ENCODE assay signal across 8 cellular contexts in genomic region chr19:12777217-12778019, GRCh38. TPM values are rescaled to one million over a fixed set of nuclear protein-coding genes. Genes with fewer than 3 reads are reported as not detected.
DNase-seq lines count a peak whose midpoint lies in the region; ATAC-seq and TF ChIP-seq lines count a peak whose summit lies in the region.

No MANE protein-coding gene starts in this region.

- H3K27ac Mint-ChIP-seq in CD8-positive, alpha-beta T cell = peak overlapping the region; percentile 85
- H3K27ac Mint-ChIP-seq in dendritic cell treated with granulocyte-macrophage colony-stimulating factor and Interleukin-4, amounts not matched to agents 40 ng/mL and 50 ng/mL, for 4 days = peak overlapping the region; percentile 91

- POLR2A ChIA-PET in CD8-positive, alpha-beta T cell (lab: Charles Lee) = interaction anchor here (0.6 to 6.8 kb wide), 4 partner anchors 10 to 105 kb away, joined by 5 to 215 read pairs (median 7); partner anchors contain the start of genes JUNB and PRDX2
- POLR2A ChIA-PET in HEK293 (lab: Yijun Ruan, JAX) = interaction anchor here (0.8 to 3.3 kb wide), 5 partner anchors 12 to 22 kb away, joined by 3 to 42 read pairs (median 4); partner anchors contain the start of gene JUNB

- peak overlapping the region; percentile 86 for H3K4me3 ChIP-seq in CD8-positive, alpha-beta T cell (ENCODE audit: low read depth, low read length)
- H3K4me3 ChIP-seq in HEK293 (ENCODE audit: low read depth, low read length) (peak overlapping the region; percentile 39), left lung (peak overlapping the region; percentile 56 to 59)

- H3K4me3 Mint-ChIP-seq in CD8-positive, alpha-beta T cell = peak overlapping the region; percentile 82
- H3K4me3 Mint-ChIP-seq in dendritic cell treated with granulocyte-macrophage colony-stimulating factor and Interleukin-4, amounts not matched to agents 40 ng/mL and 50 ng/mL, for 4 days = peak overlapping the region; percentile 83

- peak overlapping the region; percentile 57 for H3K27ac ChIP-seq in CD8-positive, alpha-beta T cell (ENCODE audit: low read depth, low read length)
- H3K27ac ChIP-seq in HEK293 (ENCODE audit: extremely low read depth, low read depth, low read length) (no peak overlapping the region), left lung (peak overlapping the region; percentile 92 to 95)

- ATAC-seq in CD8-positive, alpha-beta T cell = peak; percentile 4
- ATAC-seq in left lung (peak; percentile 60), HG03565 (IDR thresholded peaks at IDR 0.05; ENCODE audit: unreplicated experiment) (no peak)

- H3K36me3 ChIP-seq in CD8-positive, alpha-beta T cell (ENCODE audit: insufficient read depth, low read length) = no peaks in the 10 kb centered on the region
- H3K36me3 ChIP-seq in HEK293 (ENCODE audit: control insufficient read depth in 2 of 2, insufficient read depth in 1 of 2, low read length in 2 of 2) (no peaks in the 10 kb centered on the region), left lung (no peaks in the 10 kb centered on the region)

- no peaks in the 10 kb centered on the region for H3K27me3 Mint-ChIP-seq in CD8-positive, alpha-beta T cell (ENCODE audit: low read depth)
- no peaks in the 10 kb centered on the region for H3K27me3 Mint-ChIP-seq in dendritic cell treated with granulocyte-macrophage colony-stimulating factor and Interleukin-4, amounts not matched to agents 40 ng/mL and 50 ng/mL, for 4 days

- TF ChIP-seq CTCF in CD8-positive, alpha-beta T cell (IDR thresholded peaks at IDR 0.05) = peak; percentile 97
- TF ChIP-seq CTCF in HEK293 (tag by site-specific recombination; IDR thresholded peaks at IDR 0.05) (peak; percentile 81), left lung (IDR thresholded peaks at IDR 0.05) (peak; percentile 96 to 97)

- intact Hi-C loops in CD8-positive, alpha-beta T cell (cut with DNase I, micrococcal nuclease) = loop anchor here (1.0 to 5.0 kb wide), 3 partner anchors 19 to 340 kb away; partner anchors contain the start of genes NACC1 (in 1 of the 2) and TRMT1 (in 1 of the 2)
- intact Hi-C loops in dendritic cell treated with granulocyte-macrophage colony-stimulating factor and Interleukin-4, amounts not matched to agents 40 ng/mL and 50 ng/mL, for 4 days (cut with micrococcal nuclease) = loop anchor here (1.0 kb wide), 2 partner anchors 14 to 19 kb away; partner anchors contain the start of gene JUNB
- intact Hi-C loops in left lung (cut with DNase I) = loop anchor here in 1 of 2 donors (2.0 kb wide), 1 partner anchor 17 kb away; no protein-coding TSS in a partner anchor

- peaks cover 38% of the 10 kb centered on the region for H3K4me1 ChIP-seq in CD8-positive, alpha-beta T cell (ENCODE audit: insufficient read depth, low read length)
- peaks cover 4% of the 10 kb centered on the region; the same call in 1 of the 2 replicates for H3K4me1 ChIP-seq in HEK293 (ENCODE audit: control insufficient read depth, insufficient read depth, low read length)
- H3K4me1 ChIP-seq in left lung = peaks cover 10 to 66% of the 10 kb centered on the region in 2 donors

- CTCF ChIA-PET in CD8-positive, alpha-beta T cell (lab: Charles Lee) = interaction anchor here (0.6 to 14.2 kb wide), 15 partner anchors 10 to 188 kb away, joined by 3 to 396 read pairs (median 5); partner anchors contain the start of genes GET3, JUNB, PRDX2 and THSD8
- CTCF ChIA-PET in HEK293 (lab: Yijun Ruan, JAX) = interaction anchor here (0.6 to 11.4 kb wide), 22 partner anchors 10 to 1674 kb away, joined by 3 to 234 read pairs (median 4); partner anchors contain the start of genes GET3, JUNB, PRDX2 and THSD8

- no peaks in the 10 kb centered on the region for H3K36me3 Mint-ChIP-seq in CD8-positive, alpha-beta T cell
- peaks cover 22% of the 10 kb centered on the region for H3K36me3 Mint-ChIP-seq in dendritic cell treated with granulocyte-macrophage colony-stimulating factor and Interleukin-4, amounts not matched to agents 40 ng/mL and 50 ng/mL, for 4 days (ENCODE audit: low read depth)

- no peaks in the 10 kb centered on the region for H3K9me3 ChIP-seq in CD8-positive, alpha-beta T cell (ENCODE audit: low read length)
- H3K9me3 ChIP-seq in HEK293 (ENCODE audit: control insufficient read depth, insufficient read depth, low read depth, low read length) (no peaks in the 10 kb centered on the region), left lung (no peaks in the 10 kb centered on the region)

- peak; percentile 68 to 89 (median 80) for DNase-seq in CD8-positive, alpha-beta T cell
- DNase-seq in NCI-H446 (lab: John Stamatoyannopoulos, UW) (peak; percentile 69 to 87), left lung (peak; percentile 83 to 97)
- peak; percentile 88 for DNase-seq in activated CD4-positive, alpha-beta T cell treated with anti-CD3 and anti-CD28 coated beads for 48 hours
- DNase-seq in stimulated activated CD4-positive, alpha-beta T cell treated with anti-CD3 and anti-CD28 coated beads, Interleukin-2, amount 100 ng/mL, for 48 hours = peak; percentile 84 to 87

- H3K27me3 ChIP-seq in CD8-positive, alpha-beta T cell (ENCODE audit: insufficient read depth, low read length) = no peaks in the 10 kb centered on the region
- no peaks in the 10 kb centered on the region for H3K27me3 ChIP-seq in left lung

- H3K9me3 Mint-ChIP-seq in CD8-positive, alpha-beta T cell = no peaks in the 10 kb centered on the region
- no peaks in the 10 kb centered on the region for H3K9me3 Mint-ChIP-seq in dendritic cell treated with granulocyte-macrophage colony-stimulating factor and Interleukin-4, amounts not matched to agents 40 ng/mL and 50 ng/mL, for 4 days

- peaks cover 36% of the 10 kb centered on the region for H3K4me1 Mint-ChIP-seq in CD8-positive, alpha-beta T cell (ENCODE audit: low read depth)
- peaks cover 57% of the 10 kb centered on the region for H3K4me1 Mint-ChIP-seq in dendritic cell treated with granulocyte-macrophage colony-stimulating factor and Interleukin-4, amounts not matched to agents 40 ng/mL and 50 ng/mL, for 4 days (ENCODE audit: low read depth)

TF ChIP-seq in HEK293, 187 proteins besides CTCF, POLR2A, EP300 and RAD21 (continues in another document):
- TF ChIP-seq ZNF362 (tag by site-specific recombination; IDR thresholded peaks at IDR 0.05) (no peak), ZNF19 (tag by site-specific recombination; IDR thresholded peaks at IDR 0.05; ENCODE audit: low read depth) (no peak), ZNF184 (tag by site-specific recombination; IDR thresholded peaks at IDR 0.05) (peak; percentile 61; the same call in 1 of the 2 replicates), ZNF426 (tag by site-specific recombination; IDR thresholded peaks at IDR 0.05) (no peak), GLIS1 (tag by site-specific recombination; IDR thresholded peaks at IDR 0.05) (peak; percentile 52; the same call in 1 of the 2 replicates), ZNF121 (tag by site-specific recombination; IDR thresholded peaks at IDR 0.05) (no peak), ZEB2 (tag by site-specific recombination; IDR thresholded peaks at IDR 0.05) (peak; percentile 47; the same call in 1 of the 2 replicates), ZNF157 (tag by site-specific recombination; IDR thresholded peaks at IDR 0.05) (no peak), ZFHX2 (tag by site-specific recombination; conservative IDR thresholded peaks at IDR 0.05) (no peak), ZNF596 (tag by site-specific recombination; IDR thresholded peaks at IDR 0.05) (no peak), GLIS2 (tag by site-specific recombination; IDR thresholded peaks at IDR 0.05) (peak; percentile 60), ZNF398 (tag by site-specific recombination; IDR thresholded peaks at IDR 0.05) (peak; percentile 83), ZIC2 (tag by site-specific recombination; IDR thresholded peaks at IDR 0.05) (peak; percentile 38; the same call in 1 of the 2 replicates), ZBTB8A (tag by site-specific recombination; IDR thresholded peaks at IDR 0.05) (peak; percentile 74), ZXDB (tag by site-specific recombination; IDR thresholded peaks at IDR 0.05) (peak; percentile 12; the same call in 1 of the 2 replicates), BCL11A (tag by site-specific recombination; IDR thresholded peaks at IDR 0.05; ENCODE audit: low read depth) (peak; percentile 26; the same call in 1 of the 2 replicates), ZSCAN30 (tag by site-specific recombination; IDR thresholded peaks at IDR 0.05) (peak; percentile 92), ZNF394 (tag by site-specific recombination; IDR thresholded peaks at IDR 0.05; ENCODE audit: borderline replicate concordance) (peak; percentile 29; the same call in 1 of the 2 replicates)

RNA-seq across cellular contexts. Expression of gene HOOK2, which starts 2.1 kb away (rescaled TPM):
- total RNA-seq in CD8-positive, alpha-beta T cell = 10 to 100 TPM; 13.2 to 13.6 TPM
- 10 to 100 TPM; 57.7 to 57.9 TPM for total RNA-seq in left lung

RNA-seq across cellular contexts. Expression of gene JUNB, which starts 13.9 kb away (rescaled TPM):
- 1,000 to 10,000 TPM; 2,704 to 2,791 TPM for total RNA-seq in CD8-positive, alpha-beta T cell
- total RNA-seq in left lung = 100 to 1,000 TPM; 131 to 135 TPM

RNA-seq across cellular contexts. Expression of gene PRDX2, which starts 24.2 kb away (rescaled TPM):
- total RNA-seq in CD8-positive, alpha-beta T cell = 10 to 100 TPM; 57.5 to 59.1 TPM
- 100 to 1,000 TPM; 186 to 217 TPM for total RNA-seq in left lung

RNA-seq across cellular contexts. Expression of gene THSD8, which starts 24.5 kb away (rescaled TPM):
- total RNA-seq in CD8-positive, alpha-beta T cell = under 1 TPM in 1 of 2 experiments, not detected in 1; 0.79 TPM
- 1 to 10 TPM; 6.6 to 9.0 TPM for total RNA-seq in left lung

RNA-seq across cellular contexts. Expression of gene BEST2, which starts 25.8 kb away (rescaled TPM):
- not detected for total RNA-seq in CD8-positive, alpha-beta T cell
- total RNA-seq in left lung = not detected

Comparison
In these comparisons a context has a peak if more than half of its experiments do, and no peak if none do; other contexts are left out.
1. RNA of gene HOOK2, which starts 2.1 kb away (total RNA-seq): 57.7 to 57.9 TPM in left lung; 13.2 to 13.6 TPM in CD8-positive, alpha-beta T cell; every median in the first group is over 4 times any median in the second.
2. RNA of gene JUNB, which starts 13.9 kb away (total RNA-seq): 2,704 to 2,791 TPM in CD8-positive, alpha-beta T cell; 131 to 135 TPM in left lung; every median in the first group is over 10 times any median in the second.
3. Peak in every context shown above with its lines, with median percentiles within 50 percentile points of each other: DNase-seq, H3K4me3 ChIP-seq and CTCF ChIP-seq.